Comparison of ENCODE assay signal across 24 cellular contexts in the genomic region with DNA sequence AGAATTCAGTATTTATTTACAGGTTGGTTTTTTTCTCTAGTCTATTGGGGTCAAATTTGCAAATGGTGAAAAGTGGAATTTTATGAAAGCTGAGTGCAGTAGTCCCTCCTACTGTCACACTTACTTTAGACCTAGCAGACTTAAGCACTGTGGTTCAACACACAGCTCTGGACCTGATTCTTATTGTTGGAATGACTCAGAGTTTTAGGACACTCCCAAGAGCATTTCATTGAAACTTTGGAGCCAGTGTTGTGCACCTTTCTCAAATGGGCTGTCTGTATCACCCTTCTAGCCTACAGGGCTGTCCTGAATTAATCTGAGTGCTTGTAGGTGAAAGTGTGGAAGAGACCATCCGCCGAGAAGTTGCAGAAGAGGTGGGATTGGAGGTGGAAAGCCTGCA. TPM values are rescaled to one million over a fixed set of nuclear protein-coding genes. Genes with fewer than 3 reads are reported as not detected.
A peak's percentile ranks its signal among the peaks of the same experiment; 100 is the strongest.
DNase-seq lines count a peak whose midpoint lies in the region; ATAC-seq and TF ChIP-seq lines count a peak whose summit lies in the region.
"Had no signal": no experiment of that assay in that cellular context is flagged by ENCODE, and none has a peak within 500 bp of the region (broad histone marks: within the 10 kb centered on the region; RNA-seq: fewer than 3 reads in every experiment).

No MANE protein-coding gene starts in this region.

- BruUV-seq in mammary epithelial cell (replicated peaks; lab: Mats Ljungman, UMichigan): no TSS peak

- H3K27ac ChIP-seq in HEK293 (ENCODE audit: extremely low read depth, low read depth, low read length): no peak overlapping the region
- H3K27ac ChIP-seq in mammary epithelial cell (ENCODE audit: insufficient read depth, low read depth, low read length): no peak overlapping the region
- H3K27ac ChIP-seq in osteoblast (ENCODE audit: low read depth, low read length): no peak overlapping the region
- H3K27ac ChIP-seq in body of pancreas: no peak overlapping the region
- H3K27ac ChIP-seq: 22Rv1, SK-N-MC had no signal

- no peak overlapping the region for H3K9ac ChIP-seq in mammary epithelial cell (ENCODE audit: insufficient read depth, low read length)

- H3K9me3 ChIP-seq in HEK293 (ENCODE audit: control insufficient read depth, insufficient read depth, low read depth, low read length): no peaks in the 10 kb centered on the region
- no peaks in the 10 kb centered on the region for H3K9me3 ChIP-seq in mammary epithelial cell (replicated peaks; ENCODE audit: insufficient read depth, low read length)
- no peaks in the 10 kb centered on the region for H3K9me3 ChIP-seq in osteoblast (ENCODE audit: low read depth, low read length)
- no peaks in the 10 kb centered on the region for H3K9me3 ChIP-seq in body of pancreas
- H3K9me3 ChIP-seq: BE2C had no signal

- no peaks in the 10 kb centered on the region for H3K9me3 Mint-ChIP-seq in activated CD8-positive, alpha-beta T cell treated with anti-CD3 and anti-CD28 coated beads for 36 hours
- no peaks in the 10 kb centered on the region for H3K9me3 Mint-ChIP-seq in activated CD8-positive, alpha-beta T cell treated with anti-CD3 and anti-CD28 coated beads, Interleukin-2, amount 10 ng/mL, durations not matched to agents 7 days and 5 days (ENCODE audit: insufficient read depth)
- H3K9me3 Mint-ChIP-seq: CD14-positive monocyte; CD8-positive, alpha-beta memory T cell had no signal

- dilution Hi-C loops in mammary epithelial cell (cut with HindIII; ENCODE audit: low sequenced_read_pairs): loop anchor here (5.0 kb wide), 1 partner anchor 81 kb away; no protein-coding TSS in a partner anchor

- peaks cover 35 to 64% of the 10 kb centered on the region in 2 experiments; a peak in 2 of 3 replicates for H3K36me3 ChIP-seq in HEK293 (ENCODE audit: control insufficient read depth in 2 of 2, insufficient read depth in 1 of 2, low read length in 2 of 2)
- peaks cover 10% of the 10 kb centered on the region for H3K36me3 ChIP-seq in mammary epithelial cell (ENCODE audit: insufficient read depth, low read length)
- H3K36me3 ChIP-seq in osteoblast (ENCODE audit: insufficient read depth, low read length): peaks cover 43% of the 10 kb centered on the region
- peaks cover 5 to 24% of the 10 kb centered on the region in 2 donors for H3K36me3 ChIP-seq in body of pancreas (replicated peaks in 1 of 2; ENCODE audit: insufficient read depth in 1 of 2, low read depth in 2 of 2)

- intact Hi-C loops in activated CD8-positive, alpha-beta T cell treated with anti-CD3 and anti-CD28 coated beads for 36 hours (cut with micrococcal nuclease): no loop called here
- intact Hi-C loops in mammary epithelial cell (cut with micrococcal nuclease): no loop called here
- intact Hi-C loops in body of pancreas (cut with DNase I): no loop called here

- no peak overlapping the region for H2AFZ ChIP-seq in mammary epithelial cell (ENCODE audit: low read depth, low read length)
- H2AFZ ChIP-seq in osteoblast (ENCODE audit: low read length): no peak overlapping the region

- no peak for TF ChIP-seq CTCF in activated CD8-positive, alpha-beta T cell treated with anti-CD3 and anti-CD28 coated beads for 36 hours (IDR thresholded peaks at IDR 0.05)
- TF ChIP-seq CTCF in HEK293 (tag by site-specific recombination; IDR thresholded peaks at IDR 0.05) (no peak), mammary epithelial cell (conservative IDR thresholded peaks at IDR 0.05 in 1 of 2, IDR thresholded peaks at IDR 0.05 in 1 of 2; ENCODE audit: extremely low read depth in 1 of 2, insufficient read depth in 1 of 2, low read depth in 1 of 2, low read length in 2 of 2) (no peak), osteoblast (IDR thresholded peaks at IDR 0.05; ENCODE audit: extremely low read depth, low read depth, low read length) (no peak), body of pancreas (IDR thresholded peaks at IDR 0.05) (no peak)

- no peak for ATAC-seq in activated CD8-positive, alpha-beta T cell treated with anti-CD3 and anti-CD28 coated beads for 36 hours
- ATAC-seq in activated CD8-positive, alpha-beta T cell treated with anti-CD3 and anti-CD28 coated beads, Interleukin-2, amount 10 ng/mL, durations not matched to agents 7 days and 5 days: no peak
- no peak for ATAC-seq in body of pancreas
- ATAC-seq: HCT116 had no signal

- H3K4me1 ChIP-seq in HEK293 (ENCODE audit: control insufficient read depth, insufficient read depth, low read length): no peaks in the 10 kb centered on the region
- peaks cover 6% of the 10 kb centered on the region for H3K4me1 ChIP-seq in mammary epithelial cell (ENCODE audit: insufficient read depth, low read length)
- no peaks in the 10 kb centered on the region for H3K4me1 ChIP-seq in osteoblast (ENCODE audit: insufficient read depth, low read length)
- no peaks in the 10 kb centered on the region for H3K4me1 ChIP-seq in body of pancreas
- H3K4me1 ChIP-seq: BE2C had no signal

- H3K27ac Mint-ChIP-seq in activated CD8-positive, alpha-beta T cell treated with anti-CD3 and anti-CD28 coated beads for 36 hours: peak overlapping the region; percentile 43
- no peak overlapping the region for H3K27ac Mint-ChIP-seq in activated CD8-positive, alpha-beta T cell treated with anti-CD3 and anti-CD28 coated beads, Interleukin-2, amount 10 ng/mL, durations not matched to agents 7 days and 5 days

- in situ Hi-C loops in mammary epithelial cell (cut with MboI; ENCODE audit: low sequenced_read_pairs in 2 of 2): no loop called here

- H3K36me3 Mint-ChIP-seq in activated CD8-positive, alpha-beta T cell treated with anti-CD3 and anti-CD28 coated beads for 36 hours (ENCODE audit: low read depth): peaks cover 8% of the 10 kb centered on the region
- H3K36me3 Mint-ChIP-seq in activated CD8-positive, alpha-beta T cell treated with anti-CD3 and anti-CD28 coated beads, Interleukin-2, amount 10 ng/mL, durations not matched to agents 7 days and 5 days (ENCODE audit: low read depth): peaks cover 24% of the 10 kb centered on the region

- CTCF ChIA-PET in activated CD8-positive, alpha-beta T cell treated with anti-CD3 and anti-CD28 coated beads for 36 hours (lab: Charles Lee): no interaction called here
- CTCF ChIA-PET in activated CD8-positive, alpha-beta T cell treated with anti-CD3 and anti-CD28 coated beads, Interleukin-2, amount 10 ng/mL, durations not matched to agents 7 days and 5 days (lab: Charles Lee): no interaction called here
- CTCF ChIA-PET in HEK293 (lab: Yijun Ruan, JAX) (no interaction called here), mammary epithelial cell (lab: Charles Lee; ENCODE audit: low non-redundant PET) (no interaction called here)

- POLR2A ChIA-PET in activated CD8-positive, alpha-beta T cell treated with anti-CD3 and anti-CD28 coated beads for 36 hours (lab: Charles Lee): no interaction called here
- POLR2A ChIA-PET in activated CD8-positive, alpha-beta T cell treated with anti-CD3 and anti-CD28 coated beads, Interleukin-2, amount 10 ng/mL, durations not matched to agents 7 days and 5 days (lab: Charles Lee): no interaction called here
- POLR2A ChIA-PET in HEK293 (lab: Yijun Ruan, JAX): no interaction called here

- no peak overlapping the region for H3K4me3 Mint-ChIP-seq in activated CD8-positive, alpha-beta T cell treated with anti-CD3 and anti-CD28 coated beads for 36 hours
- H3K4me3 Mint-ChIP-seq in activated CD8-positive, alpha-beta T cell treated with anti-CD3 and anti-CD28 coated beads, Interleukin-2, amount 10 ng/mL, durations not matched to agents 7 days and 5 days: no peak overlapping the region
- H3K4me3 Mint-ChIP-seq: CD14-positive monocyte; CD8-positive, alpha-beta memory T cell had no signal

- H3K4me3 ChIP-seq in HEK293 (ENCODE audit: low read depth, low read length) (no peak overlapping the region), mammary epithelial cell (replicated peaks in 1 of 3; ENCODE audit: insufficient read depth in 1 of 3, low read depth in 2 of 3, low read length in 3 of 3) (no peak overlapping the region), osteoblast (ENCODE audit: insufficient read depth, low read length) (no peak overlapping the region), body of pancreas (no peak overlapping the region)
- H3K4me3 ChIP-seq: SK-N-MC had no signal

- H3K27me3 Mint-ChIP-seq in activated CD8-positive, alpha-beta T cell treated with anti-CD3 and anti-CD28 coated beads for 36 hours: no peaks in the 10 kb centered on the region
- no peaks in the 10 kb centered on the region for H3K27me3 Mint-ChIP-seq in activated CD8-positive, alpha-beta T cell treated with anti-CD3 and anti-CD28 coated beads, Interleukin-2, amount 10 ng/mL, durations not matched to agents 7 days and 5 days (ENCODE audit: low read depth)
- H3K27me3 Mint-ChIP-seq: CD8-positive, alpha-beta memory T cell had no signal

- H3K79me2 ChIP-seq in mammary epithelial cell (ENCODE audit: insufficient read depth, low read length) (peaks cover 3% of the 10 kb centered on the region), osteoblast (ENCODE audit: insufficient read depth, low read length) (no peaks in the 10 kb centered on the region)

- H3K4me2 ChIP-seq in mammary epithelial cell (ENCODE audit: insufficient read depth, low read depth, low read length): no peak overlapping the region
- no peak overlapping the region for H3K4me2 ChIP-seq in osteoblast (ENCODE audit: insufficient read depth, low read length)

- TF ChIP-seq POLR2A in body of pancreas (IDR thresholded peaks at IDR 0.05): no peak

- 100% methylated on average over 2 of the region's 2 CpGs for WGBS in mammary epithelial cell (ENCODE audit: low coverage, missing lambda C conversion rate)
- WGBS in body of pancreas, 2 donors: 92 to 94% methylated on average over 2 of the region's 2 CpGs

- no peak for DNase-seq in activated CD8-positive, alpha-beta T cell treated with anti-CD3 and anti-CD28 coated beads for 36 hours
- no peak for DNase-seq in activated CD8-positive, alpha-beta T cell treated with anti-CD3 and anti-CD28 coated beads, Interleukin-2, amount 10 ng/mL, durations not matched to agents 7 days and 5 days
- peak; percentile 35 for DNase-seq in mammary epithelial cell
- peak; percentile 31 for DNase-seq in osteoblast (ENCODE audit: insufficient read length, low spot score, missing footprints)
- no peak for DNase-seq in body of pancreas
- DNase-seq in retina: no peak
- DNase-seq in UCSD-AML1 (lab: John Stamatoyannopoulos, UW; ENCODE audit: unreplicated experiment): no peak
- DNase-seq: BE2C; CD8-positive, alpha-beta memory T cell; DMS 273 treated with DMSO at 0.1 percent for 48 hours; DMS79 treated with DMSO at 0.1 percent for 48 hours; GF-D8; KG1; MM.1S; NCI-H2029; NCI-H2227 treated with DMSO at 0.1 percent for 48 hours; NCI-H526 treated with DMSO at 0.1 percent for 48 hours; SIG-M5 had no signal

- H4K20me1 ChIP-seq in mammary epithelial cell (ENCODE audit: insufficient read depth, low read length) (no peaks in the 10 kb centered on the region), osteoblast (ENCODE audit: insufficient read depth, low read length) (no peaks in the 10 kb centered on the region)

- H3K27me3 ChIP-seq in mammary epithelial cell (ENCODE audit: insufficient read depth, low read length) (no peaks in the 10 kb centered on the region), osteoblast (ENCODE audit: insufficient read depth, low read length) (no peaks in the 10 kb centered on the region), body of pancreas (no peaks in the 10 kb centered on the region)
- H3K27me3 ChIP-seq: BE2C had no signal

- no peaks in the 10 kb centered on the region for H3K4me1 Mint-ChIP-seq in activated CD8-positive, alpha-beta T cell treated with anti-CD3 and anti-CD28 coated beads for 36 hours (ENCODE audit: low read depth)
- no peaks in the 10 kb centered on the region for H3K4me1 Mint-ChIP-seq in activated CD8-positive, alpha-beta T cell treated with anti-CD3 and anti-CD28 coated beads, Interleukin-2, amount 10 ng/mL, durations not matched to agents 7 days and 5 days (ENCODE audit: low read depth)
- H3K4me1 Mint-ChIP-seq: CD14-positive monocyte; CD8-positive, alpha-beta memory T cell had no signal

RNA-seq across cellular contexts. Expression of gene NUDT13, which starts 16.1 kb away (rescaled TPM):
- 1 to 10 TPM; 2.3 to 2.4 TPM for total RNA-seq in activated CD8-positive, alpha-beta T cell treated with anti-CD3 and anti-CD28 coated beads for 36 hours
- 1 to 10 TPM; 1.6 to 1.7 TPM for total RNA-seq in activated CD8-positive, alpha-beta T cell treated with anti-CD3 and anti-CD28 coated beads, Interleukin-2, amount 10 ng/mL, durations not matched to agents 7 days and 5 days
- total RNA-seq in mammary epithelial cell (1 to 10 TPM; 1.3 to 2.8 TPM), osteoblast (1.8 and 2.1 TPM in 2 replicates), body of pancreas (1 to 10 TPM; 2.3 to 3.3 TPM)
- polyA plus RNA-seq in mammary epithelial cell: 1.6 TPM
- not detected for polyA minus RNA-seq in mammary epithelial cell
- total RNA-seq: OCI-LY7 had no signal

RNA-seq across cellular contexts. Expression of gene P4HA1, which starts 29.7 kb away (rescaled TPM):
- 10 to 100 TPM; 72.2 to 72.3 TPM for total RNA-seq in activated CD8-positive, alpha-beta T cell treated with anti-CD3 and anti-CD28 coated beads for 36 hours
- total RNA-seq in activated CD8-positive, alpha-beta T cell treated with anti-CD3 and anti-CD28 coated beads, Interleukin-2, amount 10 ng/mL, durations not matched to agents 7 days and 5 days: 10 to 100 TPM; 37.4 to 38.9 TPM
- total RNA-seq in mammary epithelial cell (10 to 100 TPM; 43.7 to 48.6 TPM), osteoblast (143 and 220 TPM in 2 replicates), body of pancreas (10 to 100 TPM; 11.9 to 21.5 TPM)
- polyA plus RNA-seq in mammary epithelial cell: 38.3 TPM
- polyA minus RNA-seq in mammary epithelial cell: 38.1 TPM

RNA-seq across cellular contexts. Expression of gene ECD, which starts 41.5 kb away (rescaled TPM):
- 10 to 100 TPM; 31.8 to 33.9 TPM for total RNA-seq in activated CD8-positive, alpha-beta T cell treated with anti-CD3 and anti-CD28 coated beads for 36 hours
- total RNA-seq in activated CD8-positive, alpha-beta T cell treated with anti-CD3 and anti-CD28 coated beads, Interleukin-2, amount 10 ng/mL, durations not matched to agents 7 days and 5 days: 10 to 100 TPM; 29.0 to 30.9 TPM
- 10 to 100 TPM; 29.7 to 37.0 TPM for total RNA-seq in mammary epithelial cell
- polyA plus RNA-seq in mammary epithelial cell: 23.9 TPM
- 35.3 TPM for polyA minus RNA-seq in mammary epithelial cell
- 35.4 and 35.5 TPM in 2 replicates for total RNA-seq in osteoblast
- 10 to 100 TPM; 14.8 to 19.8 TPM for total RNA-seq in body of pancreas

RNA-seq across cellular contexts. Expression of gene FAM149B1, which starts 41.6 kb away (rescaled TPM):
- 10 to 100 TPM; 13.0 to 13.3 TPM for total RNA-seq in activated CD8-positive, alpha-beta T cell treated with anti-CD3 and anti-CD28 coated beads for 36 hours
- total RNA-seq in activated CD8-positive, alpha-beta T cell treated with anti-CD3 and anti-CD28 coated beads, Interleukin-2, amount 10 ng/mL, durations not matched to agents 7 days and 5 days: 10 to 100 TPM; 13.8 to 15.0 TPM
- total RNA-seq in mammary epithelial cell (10 to 100 TPM; 17.6 to 20.5 TPM), osteoblast (30.1 and 33.7 TPM in 2 replicates), body of pancreas (10 to 100 TPM in 1 of 2 donors, 1 to 10 TPM in 1; 4.9 to 17.1 TPM)
- polyA plus RNA-seq in mammary epithelial cell: 16.2 TPM
- polyA minus RNA-seq in mammary epithelial cell: 11.1 TPM

Comparison
In these comparisons a context has a peak if more than half of its experiments do, and no peak if none do; other contexts are left out.
1. DNase-seq: peak in mammary epithelial cell (single experiment) and osteoblast (single experiment); none in activated CD8-positive, alpha-beta T cell treated with anti-CD3 and anti-CD28 coated beads for 36 hours (single experiment), activated CD8-positive, alpha-beta T cell treated with anti-CD3 and anti-CD28 coated beads, Interleukin-2, amount 10 ng/mL, durations not matched to agents 7 days and 5 days (single experiment), body of pancreas (0 of 4), retina (single experiment) and UCSD-AML1 (single experiment).